Comparison of ENCODE assay signal across 8 cellular contexts in genomic region chr13:110387451-110388140, GRCh38.
DNase-seq lines count a peak whose midpoint lies in the region; ATAC-seq and TF ChIP-seq lines count a peak whose summit lies in the region.

No MANE protein-coding gene starts in this region.

- H3K4me1 ChIP-seq in parathyroid adenoma: peaks cover 8% of the 10 kb centered on the region

- H2AFZ ChIP-seq in parathyroid adenoma: peak overlapping the region; percentile 56

- H3K27me3 ChIP-seq in parathyroid adenoma (ENCODE audit: control insufficient read depth, insufficient read depth, low read length): no peaks in the 10 kb centered on the region

- no peaks in the 10 kb centered on the region for H3K9me3 ChIP-seq in parathyroid adenoma (ENCODE audit: control insufficient read depth, low read length)

- no peak overlapping the region for H3K4me3 ChIP-seq in parathyroid adenoma (ENCODE audit: low read depth, low read length)

- no peak overlapping the region for H3K9ac ChIP-seq in parathyroid adenoma

- DNase-seq in CD1c-positive myeloid dendritic cell (ENCODE audit: extremely low spot score): peak; percentile 17
- no peak for DNase-seq in epithelial cell of prostate (ENCODE audit: low read depth, low spot score)
- no peak for DNase-seq in COR-L47 (lab: John Stamatoyannopoulos, UW)
- DNase-seq in posterior cingulate gyrus: no peak
- no peak for DNase-seq in middle frontal gyrus (ENCODE audit: extremely low spot score, low spot score)

- H3K79me2 ChIP-seq in parathyroid adenoma: no peaks in the 10 kb centered on the region

- ATAC-seq in GM19468 (IDR thresholded peaks at IDR 0.05; ENCODE audit: extremely low read depth, unreplicated experiment): peak; percentile 59
- peak; percentile 84 for ATAC-seq in HG03565 (IDR thresholded peaks at IDR 0.05; ENCODE audit: unreplicated experiment)

- intact Hi-C loops in posterior cingulate gyrus (cut with DNase I): no loop called here

- TF ChIP-seq CTCF in parathyroid adenoma (IDR thresholded peaks at IDR 0.05): no peak

- no peaks in the 10 kb centered on the region for H3K36me3 ChIP-seq in parathyroid adenoma (ENCODE audit: control insufficient read depth, insufficient read depth, low read length)

- H3K4me2 ChIP-seq in parathyroid adenoma (ENCODE audit: low read length): peak overlapping the region; percentile 1

- H3K27ac ChIP-seq in epithelial cell of prostate: peak overlapping the region; percentile 17
- H3K27ac ChIP-seq in parathyroid adenoma: peak overlapping the region; percentile 53
